ENCODE assay signal across 23 cellular contexts in genomic region chr2:121408641-121409040, GRCh38.
DNase-seq lines count a peak whose midpoint lies in the region; ATAC-seq, FAIRE-seq and TF ChIP-seq lines count a peak whose summit lies in the region.
"Had no signal": no experiment of that assay in that cellular context is flagged by ENCODE, and none has a peak within 500 bp of the region (broad histone marks: within the 10 kb centered on the region; RNA-seq: fewer than 3 reads in every experiment).

No MANE protein-coding gene starts in this region.

- no peaks in the 10 kb centered on the region for H3K27me3 ChIP-seq in ACC112 (ENCODE audit: insufficient read depth, low read length)
- no peaks in the 10 kb centered on the region for H3K27me3 ChIP-seq in bronchial epithelial cell (ENCODE audit: control insufficient read depth, insufficient read depth, low read length)
- H3K27me3 ChIP-seq in adrenal gland: no peaks in the 10 kb centered on the region
- H3K27me3 ChIP-seq: BLaER1 treated with 17β-estradiol and CSF1 and Interleukin-3, amounts not matched to agents 10 nM and 100 nM; colonic mucosa; spleen; vagina had no signal

- intact Hi-C loops in adrenal gland (cut with DNase I): loop anchor here (10.0 kb wide), 3 partner anchors 116 to 306 kb away; partner anchors contain the start of gene RNU4ATAC (in 1 of the 2)

- no peak overlapping the region for H2AFZ ChIP-seq in ACC112 (ENCODE audit: low read length, unreplicated experiment)

- no peaks in the 10 kb centered on the region for H3K9me3 ChIP-seq in adrenal gland (replicated peaks in 1 of 3)
- H3K9me3 ChIP-seq: BLaER1 treated with 17β-estradiol and CSF1 and Interleukin-3, amounts not matched to agents 10 nM and 100 nM; colonic mucosa; spleen; vagina had no signal

- H3K4me1 ChIP-seq in ACC112 (ENCODE audit: control insufficient read depth, insufficient read depth, low read length, unreplicated experiment): peaks cover 13% of the 10 kb centered on the region
- peaks cover 6 to 19% of the 10 kb centered on the region in 2 donors for H3K4me1 ChIP-seq in adrenal gland (replicated peaks in 1 of 2)
- H3K4me1 ChIP-seq: BLaER1 treated with 17β-estradiol and CSF1 and Interleukin-3, amounts not matched to agents 10 nM and 100 nM; colonic mucosa; spleen; vagina had no signal

- H3K27ac ChIP-seq in ACC112 (ENCODE audit: low read depth, low read length): peak overlapping the region; percentile 40
- H3K27ac ChIP-seq in adrenal gland: peak overlapping the region in 1 of 5 donors; percentile 4
- H3K27ac ChIP-seq: BLaER1 treated with 17β-estradiol and CSF1 and Interleukin-3, amounts not matched to agents 10 nM and 100 nM; colonic mucosa; spleen; vagina had no signal

- peaks cover 7% of the 10 kb centered on the region for H3K36me3 ChIP-seq in ACC112 (ENCODE audit: insufficient read depth, low read length)
- H3K36me3 ChIP-seq in bronchial epithelial cell (ENCODE audit: control insufficient read depth, insufficient read depth, low read length): peaks cover 14% of the 10 kb centered on the region
- peaks cover 0 to 38% of the 10 kb centered on the region in 2 donors for H3K36me3 ChIP-seq in adrenal gland (replicated peaks in 1 of 2)

- no peaks in the 10 kb centered on the region for H3K79me2 ChIP-seq in ACC112 (ENCODE audit: control insufficient read depth, insufficient read depth, low read length, unreplicated experiment)

- ATAC-seq in GM18861 (IDR thresholded peaks at IDR 0.05; ENCODE audit: unreplicated experiment): no peak
- ATAC-seq: stimulated activated memory B cell treated with anti-CD40 and anti-IgM and Interleukin-4, amounts not matched to agents 10 μg/mL and 1 μg/mL and 100 μg/mL, for 72 hours had no signal

- peak; percentile 33 for FAIRE-seq in H54 (lab: Jason Lieb, UNC)
- FAIRE-seq in bronchial epithelial cell (lab: Jason Lieb, UNC): no peak

- TF ChIP-seq POLR2A in H54 (IDR thresholded peaks at IDR 0.05; ENCODE audit: low read depth, low read length) (no peak), adrenal gland (IDR thresholded peaks at IDR 0.05) (no peak)

- 81 to 82% (median 82%) methylated on average over 3 of the region's 3 CpGs for WGBS in adrenal gland, 4 donors

- no peak for TF ChIP-seq CTCF in bronchial epithelial cell (IDR thresholded peaks at IDR 0.05; ENCODE audit: insufficient read depth, low read length, severe bottlenecking)
- TF ChIP-seq CTCF in foreskin fibroblast (IDR thresholded peaks at IDR 0.05; ENCODE audit: low read depth, low read length): no peak
- no peak for TF ChIP-seq CTCF in adrenal gland (IDR thresholded peaks at IDR 0.05)

- DNase-seq in H54 (ENCODE audit: insufficient read length, low spot score) (no peak), bronchial epithelial cell (ENCODE audit: low read depth) (peak; percentile 42), foreskin fibroblast (peak; percentile 21 to 68), C1 segment of cervical spinal cord (lab: John Stamatoyannopoulos, UW) (no peak), HuH-7 (ENCODE audit: low spot score) (no peak), adrenal gland (no peak)
- DNase-seq: activated CD4-positive, alpha-beta T cell treated with anti-CD3 and anti-CD28 coated beads, Interleukin-2, amount 10 ng/mL, durations not matched to agents 24 days and 14 days; colonic mucosa; head of caudate nucleus; left cardiac atrium; NCI-H1092 treated with DMSO at 0.1 percent for 48 hours; NCI-H2081; NCI-H226; occipital lobe; retina; RPMI8226; spleen; stimulated activated CD4-positive, alpha-beta T cell treated with anti-CD3 and anti-CD28 coated beads, Interleukin-4, amount 100 ng/mL, for 1 hour had no signal

- H3K4me3 ChIP-seq in ACC112 (ENCODE audit: low read depth, low read length) (no peak overlapping the region), bronchial epithelial cell (ENCODE audit: low read depth, low read length) (no peak overlapping the region), foreskin fibroblast (ENCODE audit: low read depth in 1 of 2, low read length in 2 of 2) (no peak overlapping the region), adrenal gland (no peak overlapping the region)
- H3K4me3 ChIP-seq: BLaER1 treated with 17β-estradiol and CSF1 and Interleukin-3, amounts not matched to agents 10 nM and 100 nM; colonic mucosa; spleen; vagina had no signal

Comparison
In these comparisons a context has a peak if more than half of its experiments do, and no peak if none do; other contexts are left out.
1. DNase-seq: peak in bronchial epithelial cell (single experiment) and foreskin fibroblast (2 of 2); none in H54 (single experiment), C1 segment of cervical spinal cord (0 of 14), HuH-7 (single experiment) and adrenal gland (0 of 7).